ENCODE assay signal across 36 cellular contexts in the genomic region with DNA sequence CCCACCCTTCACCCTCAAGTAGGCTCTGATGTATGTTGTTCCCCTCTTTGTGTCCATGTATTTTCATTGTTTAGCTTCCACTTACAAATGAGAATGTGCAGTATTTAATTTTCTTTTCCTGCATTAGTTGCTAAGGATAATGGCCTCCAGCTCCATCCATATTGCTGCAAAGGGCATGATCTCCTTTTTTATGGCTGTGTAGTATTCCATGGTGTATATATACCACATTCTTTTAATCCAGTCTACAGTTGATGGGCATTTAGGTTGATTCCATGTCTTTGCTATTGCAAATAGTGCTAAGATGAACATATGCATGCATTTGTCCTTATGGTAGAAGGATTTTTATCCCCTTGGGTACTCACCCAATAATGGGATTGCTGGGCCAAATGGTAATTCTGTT. TPM values are rescaled to one million over a fixed set of nuclear protein-coding genes. Genes with fewer than 3 reads are reported as not detected.
"Had no signal": no experiment of that assay in that cellular context is flagged by ENCODE, and none has a peak within 500 bp of the region (broad histone marks: within the 10 kb centered on the region; RNA-seq: fewer than 3 reads in every experiment).

No MANE protein-coding gene starts in this region.

- DNase-seq: activated effector memory CD4-positive, alpha-beta T cell treated with anti-CD3 and anti-CD28 coated beads, Interleukin-2, amount 50 U/mL, for 16 hours; activated effector memory CD4-positive, alpha-beta T cell treated with Interleukin-2 at 50 U/mL for 16 hours; activated gamma-delta T cell; activated gamma-delta T cell treated with Interleukin-2 at 50 U/mL for 16 hours; activated naive CD4-positive, alpha-beta T cell; activated naive CD4-positive, alpha-beta T cell treated with anti-CD3 and anti-CD28 coated beads for 36 hours; activated naive CD4-positive, alpha-beta T cell treated with anti-CD3 and anti-CD28 coated beads, Interleukin-2, amount 10 ng/mL, durations not matched to agents 7 days and 5 days; activated naive CD4-positive, alpha-beta T cell treated with anti-CD3 and anti-CD28 coated beads, Interleukin-2, amount 50 U/mL, for 16 hours; activated naive CD4-positive, alpha-beta T cell treated with Interleukin-2 at 50 U/mL for 16 hours; activated naive CD8-positive, alpha-beta T cell treated with anti-CD3 and anti-CD28 coated beads for 36 hours; activated naive CD8-positive, alpha-beta T cell treated with anti-CD3 and anti-CD28 coated beads, Interleukin-2, amount 10 ng/mL, durations not matched to agents 7 days and 5 days; activated naive CD8-positive, alpha-beta T cell treated with anti-CD3 and anti-CD28 coated beads, Interleukin-2, amount 50 U/mL, for 24 hours; activated T-cell treated with anti-CD3 and anti-CD28 coated beads, Interleukin-2, amount 50 U/mL, for 1 hour; activated T-cell treated with anti-CD3 and anti-CD28 coated beads, Interleukin-2, amount 50 U/mL, for 24 hours; activated T-cell treated with anti-CD3 and anti-CD28 coated beads, Interleukin-2, amount 50 U/mL, for 4 hours; activated T-cell treated with anti-CD3 and anti-CD28 coated beads, Interleukin-2, amount 50 U/mL, for 48 hours; activated T-cell treated with anti-CD3 and anti-CD28 coated beads, Interleukin-2, amount 50 U/mL, for 72 hours; adrenal gland; amniotic stem cell; amygdala; anterior cingulate cortex; aorta; body of pancreas; brain microvascular endothelial cell; caudate nucleus; central memory CD4-positive, alpha-beta T cell; cerebellar nuclear complex had no signal

- H3K4me3 ChIP-seq: adrenal gland, ascending aorta, body of pancreas, breast epithelium, cardiac muscle cell had no signal

- ATAC-seq: activated naive CD4-positive, alpha-beta T cell treated with anti-CD3 and anti-CD28 coated beads, Interleukin-2, amount 50 U/mL, for 72 hours; activated naive CD8-positive, alpha-beta T cell treated with anti-CD3 and anti-CD28 coated beads, Interleukin-2, amount 50 U/mL, for 24 hours; activated T-cell treated with anti-CD3 and anti-CD28 coated beads, Interleukin-2, amount 50 U/mL, for 4 hours; activated T-cell treated with anti-CD3 and anti-CD28 coated beads, Interleukin-2, amount 50 U/mL, for 72 hours; activated T-helper 17 cell treated with anti-CD3 and anti-CD28 coated beads, Interleukin-2, amount 50 U/mL, for 72 hours; body of pancreas had no signal

- H3K36me3 ChIP-seq: adrenal gland, ascending aorta, brain microvascular endothelial cell, breast epithelium, cardiac muscle cell had no signal

- H3K9me3 ChIP-seq: adrenal gland, body of pancreas had no signal

- H3K27ac ChIP-seq: adrenal gland, ascending aorta, body of pancreas, brain microvascular endothelial cell, breast epithelium, cardiac muscle cell had no signal

- FAIRE-seq: astrocyte, bronchial epithelial cell had no signal

- H3K27me3 ChIP-seq: ascending aorta, body of pancreas, breast epithelium, cardiac muscle cell had no signal

- H3K4me1 ChIP-seq: adrenal gland, ascending aorta, body of pancreas, breast epithelium had no signal

RNA-seq across cellular contexts. Expression of gene COL9A1, which starts 35.9 kb away (rescaled TPM):
- total RNA-seq: activated naive CD4-positive, alpha-beta T cell treated with anti-CD3 and anti-CD28 coated beads for 36 hours; activated naive CD4-positive, alpha-beta T cell treated with anti-CD3 and anti-CD28 coated beads, Interleukin-2, amount 50 U/mL, for 72 hours; activated naive CD8-positive, alpha-beta T cell treated with anti-CD3 and anti-CD28 coated beads for 36 hours; activated naive CD8-positive, alpha-beta T cell treated with anti-CD3 and anti-CD28 coated beads, Interleukin-2, amount 10 ng/mL, durations not matched to agents 7 days and 5 days; activated T-cell treated with anti-CD3 and anti-CD28 coated beads, Interleukin-2, amount 50 U/mL, for 4 hours; activated T-cell treated with anti-CD3 and anti-CD28 coated beads, Interleukin-2, amount 50 U/mL, for 72 hours; activated T-helper 1 cell treated with anti-CD3 and anti-CD28 coated beads, Interleukin-12 subunit alpha, Interleukin-12 subunit beta, Interleukin-2, Interleukin-4 antibody, amounts not matched to agents 30 ng/mL and 10 ng/mL and 1 ng/mL, durations not matched to agents 14 hours and 24 hours and 36 hours; activated T-helper 2 cell treated with anti-CD3 and anti-CD28 coated beads, Interferon-gamma antibody, Interleukin-2, Interleukin-4, amounts not matched to agents 10 μg/mL and 5 μg/mL and 100 μg/mL, durations not matched to agents 14 hours and 24 hours and 36 hours; adrenal gland; aorta; bronchial epithelial cell had no signal
